Comparison of ENCODE assay signal across 11 cellular contexts in the genomic region with DNA sequence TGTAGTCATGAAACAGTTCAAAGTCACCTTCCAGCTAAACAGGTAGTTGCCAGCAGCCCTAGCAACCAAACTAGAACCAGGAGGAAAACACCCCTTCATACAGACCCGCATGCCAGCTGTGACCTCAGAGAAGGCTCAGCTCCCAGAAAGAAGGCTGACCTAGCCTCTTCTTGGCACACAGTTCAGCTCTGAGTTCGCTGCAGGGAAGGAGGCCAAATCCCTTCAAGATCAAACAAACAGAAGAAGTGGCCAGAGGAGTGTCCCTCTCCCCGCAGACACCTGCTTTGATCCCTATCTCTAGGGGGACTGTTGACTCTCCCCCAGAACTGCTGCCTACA. TPM values are rescaled to one million over a fixed set of nuclear protein-coding genes. Genes with fewer than 3 reads are reported as not detected.
DNase-seq lines count a peak whose midpoint lies in the region; ATAC-seq and TF ChIP-seq lines count a peak whose summit lies in the region.
"Had no signal": no experiment of that assay in that cellular context is flagged by ENCODE, and none has a peak within 500 bp of the region (broad histone marks: within the 10 kb centered on the region; RNA-seq: fewer than 3 reads in every experiment).

No MANE protein-coding gene starts in this region.

- H3K9me3 Mint-ChIP-seq in activated naive CD8-positive, alpha-beta T cell treated with anti-CD3 and anti-CD28 coated beads, Interleukin-2, amount 50 U/mL, for 24 hours, result no peaks in the 10 kb centered on the region
- H3K9me3 Mint-ChIP-seq: dendritic cell treated with granulocyte-macrophage colony-stimulating factor and Interleukin-4, amounts not matched to agents 40 ng/mL and 50 ng/mL, for 4 days had no signal

- peak; percentile 60 for ATAC-seq in activated naive CD8-positive, alpha-beta T cell treated with anti-CD3 and anti-CD28 coated beads, Interleukin-2, amount 50 U/mL, for 24 hours
- ATAC-seq in left lung (peak; percentile 85), GM21528 (IDR thresholded peaks at IDR 0.05; ENCODE audit: low FRiP score, unreplicated experiment) (no peak), esophagus mucosa (no peak)

- H3K27me3 Mint-ChIP-seq in activated naive CD8-positive, alpha-beta T cell treated with anti-CD3 and anti-CD28 coated beads, Interleukin-2, amount 50 U/mL, for 24 hours, result no peaks in the 10 kb centered on the region
- H3K27me3 Mint-ChIP-seq: dendritic cell treated with granulocyte-macrophage colony-stimulating factor and Interleukin-4, amounts not matched to agents 40 ng/mL and 50 ng/mL, for 4 days had no signal

- no peak overlapping the region for H3K4me3 ChIP-seq in left lung

- no peaks in the 10 kb centered on the region for H3K27me3 ChIP-seq in left lung
- H3K27me3 ChIP-seq: neutrophil had no signal

- H3K27ac ChIP-seq in 22Rv1 (peak overlapping the region; percentile 21), left lung (no peak overlapping the region)
- H3K27ac ChIP-seq: neutrophil had no signal

- H3K9me3 ChIP-seq in left lung, result no peaks in the 10 kb centered on the region
- H3K9me3 ChIP-seq: neutrophil had no signal

- peaks cover 19% of the 10 kb centered on the region for H3K36me3 Mint-ChIP-seq in activated naive CD8-positive, alpha-beta T cell treated with anti-CD3 and anti-CD28 coated beads, Interleukin-2, amount 50 U/mL, for 24 hours (ENCODE audit: low read depth)

- H3K4me1 ChIP-seq in left lung, result no peaks in the 10 kb centered on the region

- H3K4me3 Mint-ChIP-seq in activated naive CD8-positive, alpha-beta T cell treated with anti-CD3 and anti-CD28 coated beads, Interleukin-2, amount 50 U/mL, for 24 hours, result no peak overlapping the region
- H3K4me3 Mint-ChIP-seq: dendritic cell treated with granulocyte-macrophage colony-stimulating factor and Interleukin-4, amounts not matched to agents 40 ng/mL and 50 ng/mL, for 4 days had no signal

- H3K27ac Mint-ChIP-seq in activated naive CD8-positive, alpha-beta T cell treated with anti-CD3 and anti-CD28 coated beads, Interleukin-2, amount 50 U/mL, for 24 hours, result peak overlapping the region; percentile 84
- H3K27ac Mint-ChIP-seq: dendritic cell treated with granulocyte-macrophage colony-stimulating factor and Interleukin-4, amounts not matched to agents 40 ng/mL and 50 ng/mL, for 4 days had no signal

- no peaks in the 10 kb centered on the region for H3K36me3 ChIP-seq in left lung
- H3K36me3 ChIP-seq: neutrophil had no signal

- DNase-seq in DMS79 (lab: John Stamatoyannopoulos, UW) (peak; percentile 51), left lung (peak in 1 of 2 donors; percentile 65), COLO668 (lab: John Stamatoyannopoulos, UW; ENCODE audit: unreplicated experiment) (no peak), NCI-H524 treated with DMSO at 0.1 percent for 48 hours (lab: John Stamatoyannopoulos, UW) (no peak)
- DNase-seq in activated naive CD8-positive, alpha-beta T cell treated with anti-CD3 and anti-CD28 coated beads, Interleukin-2, amount 50 U/mL, for 24 hours, result no peak
- DNase-seq: NCI-H226 had no signal

- H3K4me1 Mint-ChIP-seq in activated naive CD8-positive, alpha-beta T cell treated with anti-CD3 and anti-CD28 coated beads, Interleukin-2, amount 50 U/mL, for 24 hours, result peaks cover 62% of the 10 kb centered on the region

- TF ChIP-seq CTCF in 22Rv1 (IDR thresholded peaks at IDR 0.05), result no peak
- TF ChIP-seq CTCF in left lung (IDR thresholded peaks at IDR 0.05), result no peak

- intact Hi-C loops in left lung (cut with DNase I), result no loop called here

RNA-seq across cellular contexts. Expression of gene HADH, which starts 56.0 kb away (rescaled TPM):
- total RNA-seq in left lung (10 to 100 TPM; 40.3 to 45.9 TPM), esophagus mucosa (32.8 TPM)

Comparison
In these comparisons a context has a peak if more than half of its experiments do, and no peak if none do; other contexts are left out.
1. ATAC-seq: peak in activated naive CD8-positive, alpha-beta T cell treated with anti-CD3 and anti-CD28 coated beads, Interleukin-2, amount 50 U/mL, for 24 hours (single experiment) and left lung (single experiment); none in GM21528 (single experiment) and esophagus mucosa (single experiment).